ENCODE assay signal across 1 cellular context in the genomic region with DNA sequence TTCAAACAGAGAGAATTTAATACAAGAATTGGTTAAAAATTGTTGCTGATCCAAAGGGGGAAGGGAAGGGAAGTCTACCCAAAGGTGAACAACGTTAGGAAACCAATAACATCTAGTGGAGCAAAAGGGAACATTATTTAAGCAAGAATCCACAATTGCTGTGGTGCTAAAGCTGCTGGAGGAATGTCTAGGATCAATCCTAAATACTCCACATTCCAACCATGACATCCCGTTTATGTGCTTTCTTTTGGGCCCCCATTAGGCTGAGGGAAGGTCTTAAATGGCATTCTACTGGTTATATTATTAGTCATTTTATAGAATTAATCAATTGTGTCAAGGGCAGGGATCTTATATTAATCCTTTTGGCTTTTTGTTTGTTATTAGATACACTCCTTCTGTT.
TF ChIP-seq lines count a peak whose summit lies in the region.

No MANE protein-coding gene starts in this region.

TF ChIP-seq in SK-N-SH, 30 proteins besides CTCF, POLR2A, EP300 and RAD21 (continued from another document):
- TF ChIP-seq, protein P1, sequence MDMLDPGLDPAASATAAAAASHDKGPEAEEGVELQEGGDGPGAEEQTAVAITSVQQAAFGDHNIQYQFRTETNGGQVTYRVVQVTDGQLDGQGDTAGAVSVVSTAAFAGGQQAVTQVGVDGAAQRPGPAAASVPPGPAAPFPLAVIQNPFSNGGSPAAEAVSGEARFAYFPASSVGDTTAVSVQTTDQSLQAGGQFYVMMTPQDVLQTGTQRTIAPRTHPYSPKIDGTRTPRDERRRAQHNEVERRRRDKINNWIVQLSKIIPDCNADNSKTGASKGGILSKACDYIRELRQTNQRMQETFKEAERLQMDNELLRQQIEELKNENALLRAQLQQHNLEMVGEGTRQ (IDR thresholded peaks at IDR 0.05; ENCODE audit: borderline replicate concordance, low read depth, low read length): no peak
- TF ChIP-seq MXI1 (IDR thresholded peaks at IDR 0.05; ENCODE audit: low read depth, low read length): no peak
- TF ChIP-seq TEAD4 (IDR thresholded peaks at IDR 0.05; ENCODE audit: borderline replicate concordance, insufficient read depth): no peak
- no peak for TF ChIP-seq RXRA (IDR thresholded peaks at IDR 0.05; ENCODE audit: borderline replicate concordance, low read depth)
- TF ChIP-seq, protein P2, sequence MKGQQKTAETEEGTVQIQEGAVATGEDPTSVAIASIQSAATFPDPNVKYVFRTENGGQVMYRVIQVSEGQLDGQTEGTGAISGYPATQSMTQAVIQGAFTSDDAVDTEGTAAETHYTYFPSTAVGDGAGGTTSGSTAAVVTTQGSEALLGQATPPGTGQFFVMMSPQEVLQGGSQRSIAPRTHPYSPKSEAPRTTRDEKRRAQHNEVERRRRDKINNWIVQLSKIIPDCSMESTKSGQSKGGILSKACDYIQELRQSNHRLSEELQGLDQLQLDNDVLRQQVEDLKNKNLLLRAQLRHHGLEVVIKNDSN (IDR thresholded peaks at IDR 0.05; ENCODE audit: borderline replicate concordance, low read depth): no peak
- TF ChIP-seq, protein P3, sequence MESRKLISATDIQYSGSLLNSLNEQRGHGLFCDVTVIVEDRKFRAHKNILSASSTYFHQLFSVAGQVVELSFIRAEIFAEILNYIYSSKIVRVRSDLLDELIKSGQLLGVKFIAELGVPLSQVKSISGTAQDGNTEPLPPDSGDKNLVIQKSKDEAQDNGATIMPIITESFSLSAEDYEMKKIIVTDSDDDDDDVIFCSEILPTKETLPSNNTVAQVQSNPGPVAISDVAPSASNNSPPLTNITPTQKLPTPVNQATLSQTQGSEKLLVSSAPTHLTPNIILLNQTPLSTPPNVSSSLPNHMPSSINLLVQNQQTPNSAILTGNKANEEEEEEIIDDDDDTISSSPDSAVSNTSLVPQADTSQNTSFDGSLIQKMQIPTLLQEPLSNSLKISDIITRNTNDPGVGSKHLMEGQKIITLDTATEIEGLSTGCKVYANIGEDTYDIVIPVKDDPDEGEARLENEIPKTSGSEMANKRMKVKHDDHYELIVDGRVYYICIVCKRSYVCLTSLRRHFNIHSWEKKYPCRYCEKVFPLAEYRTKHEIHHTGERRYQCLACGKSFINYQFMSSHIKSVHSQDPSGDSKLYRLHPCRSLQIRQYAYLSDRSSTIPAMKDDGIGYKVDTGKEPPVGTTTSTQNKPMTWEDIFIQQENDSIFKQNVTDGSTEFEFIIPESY (IDR thresholded peaks at IDR 0.05; ENCODE audit: borderline replicate concordance, low read depth): no peak
- no peak for TF ChIP-seq GATA2 (CRISPR knock-in tag; IDR thresholded peaks at IDR 0.05)
- no peak for TF ChIP-seq FOSL2 (IDR thresholded peaks at IDR 0.05; ENCODE audit: borderline replicate concordance, low read depth)
- no peak for TF ChIP-seq SMC3 (IDR thresholded peaks at IDR 0.05; ENCODE audit: low read depth, low read length)
- TF ChIP-seq, protein P4, sequence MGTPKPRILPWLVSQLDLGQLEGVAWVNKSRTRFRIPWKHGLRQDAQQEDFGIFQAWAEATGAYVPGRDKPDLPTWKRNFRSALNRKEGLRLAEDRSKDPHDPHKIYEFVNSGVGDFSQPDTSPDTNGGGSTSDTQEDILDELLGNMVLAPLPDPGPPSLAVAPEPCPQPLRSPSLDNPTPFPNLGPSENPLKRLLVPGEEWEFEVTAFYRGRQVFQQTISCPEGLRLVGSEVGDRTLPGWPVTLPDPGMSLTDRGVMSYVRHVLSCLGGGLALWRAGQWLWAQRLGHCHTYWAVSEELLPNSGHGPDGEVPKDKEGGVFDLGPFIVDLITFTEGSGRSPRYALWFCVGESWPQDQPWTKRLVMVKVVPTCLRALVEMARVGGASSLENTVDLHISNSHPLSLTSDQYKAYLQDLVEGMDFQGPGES (IDR thresholded peaks at IDR 0.05; ENCODE audit: low read depth, low read length): no peak
- TF ChIP-seq MEF2A (IDR thresholded peaks at IDR 0.05; ENCODE audit: borderline replicate concordance, low read depth): no peak
TF ChIP-seq in SK-N-SH: peak in this region for 0.
